In genomic region chr6:169474362-169474761, GRCh38 we compare ENCODE assay signal across 29 cellular contexts.
"Had no signal": no experiment of that assay in that cellular context is flagged by ENCODE, and none has a peak within 500 bp of the region (broad histone marks: within the 10 kb centered on the region; RNA-seq: fewer than 3 reads in every experiment).

No MANE protein-coding gene starts in this region.

- H3K27me3 ChIP-seq: esophagus squamous epithelium, right atrium auricular region, spleen, testis, tibial artery had no signal

- ATAC-seq: left colon; lower lobe of right lung; naive thymus-derived CD8-positive, alpha-beta T cell; stimulated activated memory B cell treated with anti-CD40 and anti-IgM and Interleukin-4, amounts not matched to agents 10 μg/mL and 1 μg/mL and 100 μg/mL, for 72 hours; stimulated activated naive CD8-positive, alpha-beta T cell treated with anti-CD3 and anti-CD28 coated beads, Interleukin-15, Interleukin-2, amounts not matched to agents 100 U/mL and 50 U/mL, for 24 hours had no signal

- H3K27me3 Mint-ChIP-seq: naive thymus-derived CD8-positive, alpha-beta T cell; stimulated activated memory B cell treated with anti-CD40 and anti-IgM and Interleukin-4, amounts not matched to agents 10 μg/mL and 1 μg/mL and 100 μg/mL, for 72 hours; type B pancreatic cell had no signal

- H3K4me1 ChIP-seq: esophagus squamous epithelium, lower lobe of right lung, prostate gland, right atrium auricular region, spleen, testis had no signal

- H3K4me1 Mint-ChIP-seq: immature natural killer cell; naive thymus-derived CD8-positive, alpha-beta T cell; nephron progenitor cell; stimulated activated memory B cell treated with anti-CD40 and anti-IgM and Interleukin-4, amounts not matched to agents 10 μg/mL and 1 μg/mL and 100 μg/mL, for 72 hours had no signal

- H3K4me3 ChIP-seq: coronary artery, esophagus squamous epithelium, left ventricle myocardium inferior, lower lobe of right lung, prostate gland, right atrium auricular region, skin epidermis, spleen, testis, tibial artery had no signal

- H3K9me3 ChIP-seq: prostate gland, testis had no signal

- DNase-seq: dermis blood vessel endothelial cell; effector memory CD4-positive, alpha-beta T cell; erythroblast; esophagus squamous epithelium; foreskin melanocyte; glutamatergic neuron; hypothalamus; immature natural killer cell; islet precursor cell; kidney glomerular epithelial cell; left colon; left ventricle myocardium inferior; lower lobe of right lung; naive thymus-derived CD8-positive, alpha-beta T cell; nephron progenitor cell; nucleus accumbens; spleen; stimulated activated CD4-positive, alpha-beta T cell treated with anti-CD3 and anti-CD28 coated beads, Interleukin-4, amount 100 ng/mL, for 4 hours; stimulated activated naive CD8-positive, alpha-beta T cell treated with anti-CD3 and anti-CD28 coated beads, Interleukin-15, Interleukin-2, amounts not matched to agents 100 U/mL and 50 U/mL, for 24 hours; substantia nigra; testis; tibial artery had no signal

- FAIRE-seq: endometrium had no signal

- H3K27ac Mint-ChIP-seq: immature natural killer cell; naive thymus-derived CD8-positive, alpha-beta T cell; nephron progenitor cell; stimulated activated memory B cell treated with anti-CD40 and anti-IgM and Interleukin-4, amounts not matched to agents 10 μg/mL and 1 μg/mL and 100 μg/mL, for 72 hours; type B pancreatic cell had no signal

- H3K27ac ChIP-seq: coronary artery, esophagus squamous epithelium, lower lobe of right lung, prostate gland, skin epidermis, testis had no signal

- H3K4me3 Mint-ChIP-seq: immature natural killer cell; naive thymus-derived CD8-positive, alpha-beta T cell; nephron progenitor cell; stimulated activated memory B cell treated with anti-CD40 and anti-IgM and Interleukin-4, amounts not matched to agents 10 μg/mL and 1 μg/mL and 100 μg/mL, for 72 hours; type B pancreatic cell had no signal

- H3K36me3 ChIP-seq: esophagus squamous epithelium, left ventricle myocardium inferior, lower lobe of right lung, prostate gland, right atrium auricular region, spleen, tibial artery had no signal
